In the genomic region with DNA sequence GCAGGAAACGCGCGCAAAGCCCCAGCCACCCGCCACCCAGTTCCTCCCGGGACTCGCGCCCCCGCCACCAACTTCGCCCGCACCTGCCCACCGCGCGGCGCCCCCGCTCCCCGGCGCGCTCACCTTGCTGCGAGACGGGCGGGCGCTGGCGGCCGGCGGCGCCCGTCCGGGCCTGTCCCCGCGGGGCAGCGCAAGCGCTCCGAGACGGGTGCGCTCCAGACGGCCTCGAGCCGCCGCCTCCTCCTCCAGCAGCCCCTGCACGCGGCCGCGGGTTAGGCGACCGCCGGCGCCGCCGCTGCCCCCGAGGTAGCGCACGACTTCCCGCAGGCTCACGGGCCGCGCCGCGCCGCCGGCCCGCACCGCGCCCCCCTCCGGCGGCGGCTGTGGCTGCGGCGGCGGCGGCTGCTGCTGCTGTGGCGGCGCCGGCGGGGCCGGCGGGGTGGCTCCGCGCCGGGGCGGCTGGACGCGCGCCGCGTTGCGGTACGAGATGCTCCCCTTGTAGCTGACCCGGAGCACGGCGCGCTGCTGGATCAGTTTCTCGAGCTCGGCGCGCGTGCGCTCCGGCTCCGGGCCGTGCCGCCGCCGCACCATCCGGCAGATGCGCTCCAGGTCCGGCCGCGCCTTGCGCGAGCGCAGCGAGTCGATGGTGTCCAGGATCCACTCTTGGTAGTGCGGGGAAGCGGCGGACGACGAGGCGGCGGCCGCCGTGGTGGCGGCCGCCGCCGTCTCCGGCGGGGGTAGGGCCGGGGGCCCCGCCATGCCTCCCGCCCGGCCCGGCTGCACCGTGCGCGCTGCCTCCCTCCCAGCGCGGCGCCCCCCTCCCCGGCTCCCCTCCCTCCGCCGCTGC, we compare ENCODE assay signal across 7 cellular contexts. TPM values are rescaled to one million over a fixed set of nuclear protein-coding genes. Genes with fewer than 3 reads are reported as not detected.
A peak's percentile ranks its signal among the peaks of the same experiment; 100 is the strongest.
DNase-seq lines count a peak whose midpoint lies in the region; ATAC-seq and TF ChIP-seq lines count a peak whose summit lies in the region.

No MANE protein-coding gene starts in this region.

- peaks cover 15 to 24% (median 17%) of the 10 kb centered on the region in 3 donors for H3K4me1 Mint-ChIP-seq in T-cell

- peaks cover 16% of the 10 kb centered on the region for H3K27me3 ChIP-seq in iPS-15b (ENCODE audit: control insufficient read depth, insufficient read depth, low read length)

- peaks cover 2% of the 10 kb centered on the region for H3K36me3 ChIP-seq in iPS-15b (ENCODE audit: control insufficient read depth, insufficient read depth, low read length)

- ATAC-seq in HG03342 (IDR thresholded peaks at IDR 0.05; ENCODE audit: unreplicated experiment), result peak; percentile 27
- peak; percentile 10 to 21 (median 12) for ATAC-seq in T-cell (replicated peaks in 1 of 4)

- DNase-seq in GM10248 (ENCODE audit: extremely low spot score) (peak; percentile 45), T-cell (peak in 22 of 34 experiments; percentile 20 to 56 (median 41)), astrocyte of the spinal cord (ENCODE audit: low read depth, low spot score) (peak; percentile 57), NCI-H1048 (lab: John Stamatoyannopoulos, UW) (no peak)

- in situ Hi-C loops in astrocyte of the spinal cord (cut with HindIII; ENCODE audit: low sequenced_read_pairs), result loop anchor here (25.0 kb wide), 1 partner anchor 203 kb away; a partner anchor contains a TSS

- no peak overlapping the region for H3K9ac ChIP-seq in iPS-15b (ENCODE audit: low read depth, low read length)

- TF ChIP-seq CTCF in GM10248 (IDR thresholded peaks at IDR 0.05; ENCODE audit: control extremely low read depth, extremely low read depth, low read depth, missing control alignments), result peak; percentile 33
- TF ChIP-seq CTCF in astrocyte of the spinal cord (IDR thresholded peaks at IDR 0.05; ENCODE audit: low read depth, low read length), result no peak

- peak overlapping the region in 14 of 21 experiments; percentile 38 to 95 (median 84) for H3K27ac ChIP-seq in skin epidermis

- H3K4me3 ChIP-seq in astrocyte of the spinal cord (ENCODE audit: low read depth, low read length), result peak overlapping the region; percentile 70
- peak overlapping the region; percentile 60 for H3K4me3 ChIP-seq in iPS-15b (ENCODE audit: low read depth, low read length)
- H3K4me3 ChIP-seq in skin epidermis, result peak overlapping the region; percentile 41 to 90 (median 76)

- peaks cover 0 to 2% of the 10 kb centered on the region in 2 donors for H3K27me3 Mint-ChIP-seq in T-cell

- CTCF ChIA-PET in GM10248 (lab: Yijun Ruan, JAX) (interaction anchor here (1.5 to 2.6 kb wide), 2 partner anchors 17 to 24 kb away, joined by 3 to 12 read pairs; a partner anchor contains a TSS), T-cell (lab: Charles Lee) (interaction anchor here in 1 of 2 donors (0.6 kb wide), 1 partner anchor 46 kb away, joined by 3 read pairs; a partner anchor contains a TSS)

- H3K9me3 Mint-ChIP-seq in T-cell, result peaks cover 0 to 7% (median 0%) of the 10 kb centered on the region in 3 donors

- H3K36me3 Mint-ChIP-seq in T-cell, result peaks cover 10% of the 10 kb centered on the region

- POLR2A ChIA-PET in GM10248 (lab: Yijun Ruan, JAX), result no interaction called here
- POLR2A ChIA-PET in T-cell (lab: Charles Lee), result no interaction called here

- H3K4me3 Mint-ChIP-seq in T-cell, result peak overlapping the region; percentile 72 to 84 (median 79)

- H3K4me1 ChIP-seq in iPS-15b (ENCODE audit: control insufficient read depth, insufficient read depth, low read length), result no peaks in the 10 kb centered on the region

- peak overlapping the region; percentile 56 to 84 for H3K27ac Mint-ChIP-seq in T-cell

- H3K9me3 ChIP-seq in iPS-15b (ENCODE audit: control insufficient read depth, insufficient read depth, low read length), result no peaks in the 10 kb centered on the region

RNA-seq across cellular contexts. Expression of a gene that starts 0.7 kb away (rescaled TPM):
- 10 to 100 TPM; 38.9 to 75.0 (median 59.2) TPM for total RNA-seq in T-cell

RNA-seq across cellular contexts. Expression of a gene that starts 4.3 kb away (rescaled TPM):
- under 1 TPM in 3 of 5 donors, not detected in 2; 0.53 to 0.98 (median 0.58) TPM for total RNA-seq in T-cell

RNA-seq across cellular contexts. Expression of a gene that starts 17.3 kb away (rescaled TPM):
- total RNA-seq in T-cell, result 1 to 10 TPM in 3 of 5 donors, under 1 TPM in 2; 0.28 to 2.0 (median 1.1) TPM

RNA-seq across cellular contexts. Expression of a gene that starts 27.7 kb away (rescaled TPM):
- total RNA-seq in T-cell, result 10 to 100 TPM; 43.0 to 53.5 (median 48.9) TPM

RNA-seq across cellular contexts. Expression of a gene that starts 28.0 kb away (rescaled TPM):
- under 1 TPM in 2 of 5 donors, not detected in 3; 0.16 to 0.39 TPM for total RNA-seq in T-cell
